Comparison of ENCODE assay signal across 21 cellular contexts in the genomic region with DNA sequence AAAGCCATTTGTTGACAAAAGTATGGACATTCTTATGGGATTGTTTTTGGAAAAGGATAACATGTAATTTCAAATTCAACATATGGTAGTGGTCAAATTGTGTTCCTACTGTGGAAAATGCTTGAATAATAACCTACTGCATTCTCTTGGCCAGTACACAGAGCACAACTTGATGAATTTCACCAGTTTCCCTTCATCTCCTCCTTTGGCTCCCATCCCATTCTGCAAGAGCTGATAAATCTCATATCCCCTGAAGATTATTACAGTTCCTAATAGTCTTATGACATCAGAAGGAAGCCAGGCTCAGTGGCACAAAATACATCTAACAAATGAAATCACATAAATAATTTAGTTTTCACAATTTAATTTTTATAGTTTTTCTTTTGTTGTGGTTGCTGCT.
"Had no signal": no experiment of that assay in that cellular context is flagged by ENCODE, and none has a peak within 500 bp of the region (broad histone marks: within the 10 kb centered on the region; RNA-seq: fewer than 3 reads in every experiment).

No MANE protein-coding gene starts in this region.

- DNase-seq: effector memory CD8-positive, alpha-beta T cell; esophagus squamous epithelium; heart left ventricle; hippocampal formation; left colon; mammary epithelial cell; mucosa of descending colon; natural killer cell; occipital lobe; spleen; stimulated activated CD4-positive, alpha-beta T cell treated with anti-CD3 and anti-CD28 coated beads, Interleukin-15, amount 100 ng/mL, for 24 hours; stimulated activated CD4-positive, alpha-beta T cell treated with anti-CD3 and anti-CD28 coated beads, Interleukin-1b, Interleukin-23, amount 100 ng/mL, for 48 hours; stimulated activated CD4-positive, alpha-beta T cell treated with anti-CD3 and anti-CD28 coated beads, Interleukin-4, amount 100 ng/mL, for 4 hours; stimulated activated naive B cell treated with anti-CD40 and anti-IgM and Interleukin-4, amounts not matched to agents 10 μg/mL and 1 μg/mL and 100 μg/mL, for 72 hours; stimulated activated naive CD8-positive, alpha-beta T cell treated with anti-CD3 and anti-CD28 coated beads, Interleukin-15, amount 100 ng/mL, for 72 hours; testis; upper lobe of right lung had no signal

- ATAC-seq: effector memory CD8-positive, alpha-beta T cell; heart left ventricle; left colon; mucosa of descending colon; natural killer cell; sciatic nerve; stimulated activated naive B cell treated with anti-CD40 and anti-IgM and Interleukin-4, amounts not matched to agents 10 μg/mL and 1 μg/mL and 100 μg/mL, for 72 hours; stimulated activated naive CD8-positive, alpha-beta T cell treated with anti-CD3 and anti-CD28 coated beads, Interleukin-15, amount 100 ng/mL, for 72 hours; upper lobe of right lung had no signal

- H3K9me3 ChIP-seq: esophagus squamous epithelium, heart left ventricle, mucosa of descending colon, prostate gland, spleen, testis, tibial nerve, upper lobe of right lung had no signal

- H3K4me1 ChIP-seq: esophagus squamous epithelium, heart left ventricle, parathyroid adenoma, prostate gland, spleen, testis, upper lobe of right lung had no signal

- H3K27ac ChIP-seq: esophagus squamous epithelium, parathyroid adenoma, prostate gland, spleen, testis, upper lobe of right lung had no signal

- H3K27me3 ChIP-seq: esophagus squamous epithelium, heart left ventricle, spleen, testis, tibial nerve, upper lobe of right lung had no signal

- H3K36me3 ChIP-seq: esophagus squamous epithelium, heart left ventricle, prostate gland, spleen, tibial nerve, upper lobe of right lung had no signal

- H3K4me3 ChIP-seq: esophagus squamous epithelium, heart left ventricle, mucosa of descending colon, prostate gland, spleen, testis, tibial nerve, upper lobe of right lung had no signal
